In the genomic region with DNA sequence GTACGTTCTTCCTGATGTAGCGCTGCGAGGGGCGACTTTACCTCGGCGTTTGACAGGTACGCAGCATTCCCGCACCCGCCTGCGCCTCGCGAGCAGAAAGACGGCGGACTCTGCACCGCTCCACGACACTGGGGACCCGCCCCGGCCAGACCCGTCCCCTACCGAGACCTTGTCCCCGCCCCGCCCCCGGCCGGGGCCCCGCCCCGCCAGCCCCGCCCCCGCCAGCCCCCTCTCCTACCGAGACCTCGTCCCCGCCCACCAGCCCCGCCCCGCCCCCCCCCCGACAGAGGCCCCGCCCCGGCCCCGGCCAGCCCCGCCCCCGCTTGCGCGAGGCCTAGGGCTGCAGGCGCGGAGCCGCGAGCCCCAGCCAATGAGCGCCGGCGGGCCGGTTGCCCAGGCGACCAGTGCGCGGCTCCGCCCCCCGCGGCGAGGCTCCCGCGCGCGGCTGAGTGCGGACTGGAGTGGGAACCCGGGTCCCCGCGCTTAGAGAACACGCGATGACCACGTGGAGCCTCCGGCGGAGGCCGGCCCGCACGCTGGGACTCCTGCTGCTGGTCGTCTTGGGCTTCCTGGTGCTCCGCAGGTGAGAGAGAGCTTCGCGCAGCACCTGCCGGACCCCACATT, we compare ENCODE assay signal across 7 cellular contexts. TPM values are rescaled to one million over a fixed set of nuclear protein-coding genes. Genes with fewer than 3 reads are reported as not detected.
DNase-seq lines count a peak whose midpoint lies in the region; ATAC-seq and TF ChIP-seq lines count a peak whose summit lies in the region.

A gene with protein sequence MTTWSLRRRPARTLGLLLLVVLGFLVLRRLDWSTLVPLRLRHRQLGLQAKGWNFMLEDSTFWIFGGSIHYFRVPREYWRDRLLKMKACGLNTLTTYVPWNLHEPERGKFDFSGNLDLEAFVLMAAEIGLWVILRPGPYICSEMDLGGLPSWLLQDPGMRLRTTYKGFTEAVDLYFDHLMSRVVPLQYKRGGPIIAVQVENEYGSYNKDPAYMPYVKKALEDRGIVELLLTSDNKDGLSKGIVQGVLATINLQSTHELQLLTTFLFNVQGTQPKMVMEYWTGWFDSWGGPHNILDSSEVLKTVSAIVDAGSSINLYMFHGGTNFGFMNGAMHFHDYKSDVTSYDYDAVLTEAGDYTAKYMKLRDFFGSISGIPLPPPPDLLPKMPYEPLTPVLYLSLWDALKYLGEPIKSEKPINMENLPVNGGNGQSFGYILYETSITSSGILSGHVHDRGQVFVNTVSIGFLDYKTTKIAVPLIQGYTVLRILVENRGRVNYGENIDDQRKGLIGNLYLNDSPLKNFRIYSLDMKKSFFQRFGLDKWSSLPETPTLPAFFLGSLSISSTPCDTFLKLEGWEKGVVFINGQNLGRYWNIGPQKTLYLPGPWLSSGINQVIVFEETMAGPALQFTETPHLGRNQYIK (plus strand): TSS at position 424 of the 624 bp plus-strand sequence. CDS start 74 bp downstream, at position 498.

- ATAC-seq in GM18868 (IDR thresholded peaks at IDR 0.05; ENCODE audit: unreplicated experiment) (peak; percentile 88), HG03139 (IDR thresholded peaks at IDR 0.05; ENCODE audit: unreplicated experiment) (peak; percentile 70)
- peak; percentile 95 to 96 for ATAC-seq in activated T-cell treated with anti-CD3 and anti-CD28 coated beads, Interleukin-2, amount 50 U/mL, for 72 hours (replicated peaks in 1 of 2)
- peak; percentile 94 for ATAC-seq in stimulated activated naive B cell treated with anti-CD40 and anti-IgM and Interleukin-4, amounts not matched to agents 10 μg/mL and 1 μg/mL and 100 μg/mL, for 72 hours (replicated peaks)

- no peak within 1 kb of the TSS for H2AFZ ChIP-seq in fibroblast of lung (ENCODE audit: low read length)

- no peak within 1 kb of the TSS for H3K9ac ChIP-seq in fibroblast of lung (ENCODE audit: insufficient read depth, low read length)

- H3K27me3 ChIP-seq in fibroblast of lung (ENCODE audit: control insufficient read depth, insufficient read depth, low read length): peaks cover 4% of the 10 kb centered on the region

- H3K36me3 Mint-ChIP-seq in activated T-cell treated with anti-CD3 and anti-CD28 coated beads, Interleukin-2, amount 50 U/mL, for 72 hours (ENCODE audit: insufficient read depth in 2 of 2): no peaks in the 10 kb centered on the region
- H3K36me3 Mint-ChIP-seq in nephron progenitor cell (ENCODE audit: low read depth): no peaks in the 10 kb centered on the region
- H3K36me3 Mint-ChIP-seq in stimulated activated naive B cell treated with anti-CD40 and anti-IgM and Interleukin-4, amounts not matched to agents 10 μg/mL and 1 μg/mL and 100 μg/mL, for 72 hours: no peaks in the 10 kb centered on the region

- no peak within 1 kb of the TSS for H3K27ac ChIP-seq in fibroblast of lung (ENCODE audit: insufficient read depth, low read length)

- H3K4me1 Mint-ChIP-seq in activated T-cell treated with anti-CD3 and anti-CD28 coated beads, Interleukin-2, amount 50 U/mL, for 72 hours (ENCODE audit: low read depth): peaks cover 16% of the 10 kb centered on the region
- H3K4me1 Mint-ChIP-seq in nephron progenitor cell: peaks cover 27% of the 10 kb centered on the region
- H3K4me1 Mint-ChIP-seq in stimulated activated naive B cell treated with anti-CD40 and anti-IgM and Interleukin-4, amounts not matched to agents 10 μg/mL and 1 μg/mL and 100 μg/mL, for 72 hours: peaks cover 7 to 8% of the 10 kb centered on the region in 2 donors

- no peaks in the 10 kb centered on the region for H4K20me1 ChIP-seq in fibroblast of lung (ENCODE audit: control insufficient read depth, extremely low read depth, insufficient read depth, low read length)

- H3K27ac Mint-ChIP-seq in activated T-cell treated with anti-CD3 and anti-CD28 coated beads, Interleukin-2, amount 50 U/mL, for 72 hours: peak within 1 kb of the TSS; percentile 61
- no peak within 1 kb of the TSS for H3K27ac Mint-ChIP-seq in nephron progenitor cell
- H3K27ac Mint-ChIP-seq in stimulated activated naive B cell treated with anti-CD40 and anti-IgM and Interleukin-4, amounts not matched to agents 10 μg/mL and 1 μg/mL and 100 μg/mL, for 72 hours: peak within 1 kb of the TSS; percentile 82

- no peaks in the 10 kb centered on the region for H3K36me3 ChIP-seq in fibroblast of lung (ENCODE audit: control insufficient read depth, insufficient read depth, low read length)

- no peaks in the 10 kb centered on the region for H3K9me3 Mint-ChIP-seq in activated T-cell treated with anti-CD3 and anti-CD28 coated beads, Interleukin-2, amount 50 U/mL, for 72 hours
- H3K9me3 Mint-ChIP-seq in nephron progenitor cell: peaks cover 3% of the 10 kb centered on the region
- H3K9me3 Mint-ChIP-seq in stimulated activated naive B cell treated with anti-CD40 and anti-IgM and Interleukin-4, amounts not matched to agents 10 μg/mL and 1 μg/mL and 100 μg/mL, for 72 hours: no peaks in the 10 kb centered on the region

- TF ChIP-seq CTCF in fibroblast of lung (conservative IDR thresholded peaks at IDR 0.05 in 1 of 2, IDR thresholded peaks at IDR 0.05 in 1 of 2; ENCODE audit: low read depth in 1 of 2, low read length in 2 of 2) (no peak), nephron progenitor cell (IDR thresholded peaks at IDR 0.05) (no peak)

- H3K4me1 ChIP-seq in fibroblast of lung (ENCODE audit: control insufficient read depth, extremely low read depth, insufficient read depth, low read length): no peaks in the 10 kb centered on the region

- H3K4me3 ChIP-seq in fibroblast of lung (replicated peaks in 1 of 4; ENCODE audit: control extremely low read depth in 1 of 4, insufficient read depth in 1 of 4, low read depth in 3 of 4, low read length in 4 of 4): peak within 1 kb of the TSS in 2 of 4 experiments; percentile 27 to 47

- H3K4me3 Mint-ChIP-seq in activated T-cell treated with anti-CD3 and anti-CD28 coated beads, Interleukin-2, amount 50 U/mL, for 72 hours: peak within 1 kb of the TSS; percentile 84 to 90
- H3K4me3 Mint-ChIP-seq in nephron progenitor cell: peak within 1 kb of the TSS; percentile 85
- H3K4me3 Mint-ChIP-seq in stimulated activated naive B cell treated with anti-CD40 and anti-IgM and Interleukin-4, amounts not matched to agents 10 μg/mL and 1 μg/mL and 100 μg/mL, for 72 hours: peak within 1 kb of the TSS; percentile 82 to 83

- DNase-seq in NCI-H82 treated with DMSO at 0.1 percent for 48 hours (lab: John Stamatoyannopoulos, UW; ENCODE audit: unreplicated experiment) (peak; percentile 19), fibroblast of lung (ENCODE audit: low read depth in 2 of 2) (peak; percentile 10 to 25), nephron progenitor cell (peak; percentile 87)
- DNase-seq in activated T-cell treated with anti-CD3 and anti-CD28 coated beads, Interleukin-2, amount 50 U/mL, for 72 hours: peak; percentile 80 to 82
- DNase-seq in stimulated activated naive B cell treated with anti-CD40 and anti-IgM and Interleukin-4, amounts not matched to agents 10 μg/mL and 1 μg/mL and 100 μg/mL, for 72 hours: peak; percentile 47

- H3K79me2 ChIP-seq in fibroblast of lung (ENCODE audit: control insufficient read depth, insufficient read depth, low read length): no peaks in the 10 kb centered on the region

- H3K9me3 ChIP-seq in fibroblast of lung (ENCODE audit: control insufficient read depth, insufficient read depth, low read depth, low read length): no peaks in the 10 kb centered on the region

- H3K27me3 Mint-ChIP-seq in activated T-cell treated with anti-CD3 and anti-CD28 coated beads, Interleukin-2, amount 50 U/mL, for 72 hours (ENCODE audit: low read depth): peaks cover 32% of the 10 kb centered on the region
- peaks cover 77% of the 10 kb centered on the region for H3K27me3 Mint-ChIP-seq in nephron progenitor cell (ENCODE audit: low read depth, poor library complexity)
- H3K27me3 Mint-ChIP-seq in stimulated activated naive B cell treated with anti-CD40 and anti-IgM and Interleukin-4, amounts not matched to agents 10 μg/mL and 1 μg/mL and 100 μg/mL, for 72 hours: peaks cover 46 to 57% of the 10 kb centered on the region in 2 donors

- no peak within 1 kb of the TSS for H3K4me2 ChIP-seq in fibroblast of lung (ENCODE audit: extremely low read depth, insufficient read depth, low read length)

RNA-seq across cellular contexts. Expression of the gene that starts here (rescaled TPM):
- 1 to 10 TPM; 1.1 to 2.4 TPM for total RNA-seq in activated T-cell treated with anti-CD3 and anti-CD28 coated beads, Interleukin-2, amount 50 U/mL, for 72 hours
- total RNA-seq in fibroblast of lung: under 0.01 TPM in 2 replicates
- polyA plus RNA-seq in fibroblast of lung: 0.08 and 0.11 TPM in 2 replicates
- polyA plus RNA-seq in fibroblast of lung (2012): 0.07 and 0.08 TPM in 2 replicates
- polyA minus RNA-seq in fibroblast of lung (ENCODE audit: low replicate concordance): not detected in 2 replicates

Comparison
In these comparisons a context has a peak if more than half of its experiments do, and no peak if none do; other contexts are left out.
1. Peak in DNase-seq in fibroblast of lung; RNA of the gene not detected or under 1 TPM.
2. DNase-seq: peak in every context shown above with its lines; median percentile 87 in nephron progenitor cell; 81 in activated T-cell treated with anti-CD3 and anti-CD28 coated beads, Interleukin-2, amount 50 U/mL, for 72 hours; 47 in stimulated activated naive B cell treated with anti-CD40 and anti-IgM and Interleukin-4, amounts not matched to agents 10 μg/mL and 1 μg/mL and 100 μg/mL, for 72 hours; 19 in NCI-H82 treated with DMSO at 0.1 percent for 48 hours; 18 in fibroblast of lung.